In genomic region chr2:209734805-209735204, GRCh38 we compare ENCODE assay signal across 21 cellular contexts. TPM values are rescaled to one million over a fixed set of nuclear protein-coding genes. Genes with fewer than 3 reads are reported as not detected.
DNase-seq lines count a peak whose midpoint lies in the region; ATAC-seq, FAIRE-seq and TF ChIP-seq lines count a peak whose summit lies in the region.
"Had no signal": no experiment of that assay in that cellular context is flagged by ENCODE, and none has a peak within 500 bp of the region (broad histone marks: within the 10 kb centered on the region; RNA-seq: fewer than 3 reads in every experiment).

No MANE protein-coding gene starts in this region.

- WGBS in GM23248 (ENCODE audit: low coverage in 1 of 2, low lambda C conversion rate in 2 of 2, missing lambda C conversion rate in 2 of 2), 2 experiments: 30 to 34% methylated on average over 3 of the region's 3 CpGs

- no peaks in the 10 kb centered on the region for H3K79me2 ChIP-seq in GM23248 (ENCODE audit: insufficient read depth)

- DNase-seq in GM23248 (peak; percentile 7), HT1080 (ENCODE audit: low read depth) (peak; percentile 2), RWPE2 (ENCODE audit: low spot score) (no peak), bronchial epithelial cell (ENCODE audit: low read depth) (peak; percentile 18), A172 (ENCODE audit: low spot score) (no peak), CD14-positive monocyte (ENCODE audit: low spot score) (no peak)
- no peak for DNase-seq in stimulated activated CD4-positive, alpha-beta T cell treated with anti-CD3 and anti-CD28 coated beads, Interleukin-15, amount 100 ng/mL, for 24 hours
- DNase-seq: 8988T; C1 segment of cervical spinal cord; Caco-2; CD4-positive, CD25-positive, alpha-beta regulatory T cell; CD8-positive, alpha-beta T cell; DMS153; DND-41; GOT3; H7; HCEC 1CT had no signal

- H3K4me1 ChIP-seq in GM23248 (ENCODE audit: insufficient read depth) (no peaks in the 10 kb centered on the region), RWPE2 (ENCODE audit: insufficient read depth, poor library complexity, severe bottlenecking) (no peaks in the 10 kb centered on the region)
- H3K4me1 ChIP-seq: Caco-2 had no signal

- H3K36me3 Mint-ChIP-seq in CD14-positive monocyte: no peaks in the 10 kb centered on the region
- H3K36me3 Mint-ChIP-seq: CD4-positive, CD25-positive, alpha-beta regulatory T cell; CD8-positive, alpha-beta T cell had no signal

- no peak overlapping the region for H3K27ac ChIP-seq in GM23248
- H3K27ac ChIP-seq in RWPE2 (ENCODE audit: poor library complexity, severe bottlenecking): no peak overlapping the region

- H3K4me3 Mint-ChIP-seq in CD14-positive monocyte: no peak overlapping the region
- H3K4me3 Mint-ChIP-seq: CD4-positive, CD25-positive, alpha-beta regulatory T cell; CD8-positive, alpha-beta T cell had no signal

- peaks cover 0 to 4% (median 0%) of the 10 kb centered on the region in 7 donors for H3K9me3 Mint-ChIP-seq in CD14-positive monocyte
- H3K9me3 Mint-ChIP-seq: CD4-positive, CD25-positive, alpha-beta regulatory T cell; CD8-positive, alpha-beta T cell had no signal

- no peaks in the 10 kb centered on the region for H4K20me1 ChIP-seq in GM23248 (ENCODE audit: insufficient read depth)

- no peaks in the 10 kb centered on the region for H3K27me3 ChIP-seq in GM23248 (replicated peaks; ENCODE audit: insufficient read depth)
- H3K27me3 ChIP-seq in RWPE2 (ENCODE audit: insufficient read depth, poor library complexity, severe bottlenecking): no peaks in the 10 kb centered on the region
- H3K27me3 ChIP-seq in bronchial epithelial cell (ENCODE audit: control insufficient read depth, insufficient read depth, low read length): no peaks in the 10 kb centered on the region

- H2AFZ ChIP-seq in GM23248: no peak overlapping the region

- intact Hi-C loops in CD14-positive monocyte (cut with micrococcal nuclease): no loop called here

- no peaks in the 10 kb centered on the region for H3K4me1 Mint-ChIP-seq in CD14-positive monocyte
- H3K4me1 Mint-ChIP-seq: CD4-positive, CD25-positive, alpha-beta regulatory T cell had no signal

- H3K27ac Mint-ChIP-seq in CD14-positive monocyte: no peak overlapping the region
- H3K27ac Mint-ChIP-seq: CD4-positive, CD25-positive, alpha-beta regulatory T cell; CD8-positive, alpha-beta T cell had no signal

- H3K9me3 ChIP-seq in GM23248 (ENCODE audit: low read depth) (no peaks in the 10 kb centered on the region), RWPE2 (ENCODE audit: severe bottlenecking) (no peaks in the 10 kb centered on the region)
- H3K9me3 ChIP-seq: Caco-2 had no signal

- no peak overlapping the region for H3K4me3 ChIP-seq in GM23248
- H3K4me3 ChIP-seq in RWPE2 (ENCODE audit: severe bottlenecking): no peak overlapping the region
- no peak overlapping the region for H3K4me3 ChIP-seq in bronchial epithelial cell (ENCODE audit: low read depth, low read length)

- H3K4me2 ChIP-seq in GM23248 (ENCODE audit: unreplicated experiment): no peak overlapping the region

- no peak overlapping the region for H3K9ac ChIP-seq in GM23248

- in situ Hi-C loops in GM23248 (cut with MboI): no loop called here

- TF ChIP-seq CTCF in RWPE2 (IDR thresholded peaks at IDR 0.05; ENCODE audit: poor library complexity, severe bottlenecking): no peak
- no peak for TF ChIP-seq CTCF in bronchial epithelial cell (IDR thresholded peaks at IDR 0.05; ENCODE audit: insufficient read depth, low read length, severe bottlenecking)
- TF ChIP-seq CTCF in CD14-positive monocyte (IDR thresholded peaks at IDR 0.05): no peak

- no peaks in the 10 kb centered on the region for H3K9me2 ChIP-seq in GM23248 (ENCODE audit: insufficient read depth)

- no peak for FAIRE-seq in bronchial epithelial cell (lab: Jason Lieb, UNC)
- FAIRE-seq: G401.6, GM12892 had no signal

- peak; percentile 62; the same call in 2 of the 3 replicates for ATAC-seq in RWPE2 (ENCODE audit: low read depth)
- ATAC-seq in HG02588 (IDR thresholded peaks at IDR 0.05; ENCODE audit: unreplicated experiment): no peak
- ATAC-seq: CD8-positive, alpha-beta T cell had no signal

- H3K27me3 Mint-ChIP-seq in CD14-positive monocyte (ENCODE audit: low read depth in 3 of 3): peaks cover 0 to 2% (median 0%) of the 10 kb centered on the region in 3 donors
- H3K27me3 Mint-ChIP-seq: CD4-positive, CD25-positive, alpha-beta regulatory T cell had no signal

- H3K36me3 ChIP-seq in GM23248 (ENCODE audit: low read depth): no peaks in the 10 kb centered on the region
- no peaks in the 10 kb centered on the region for H3K36me3 ChIP-seq in RWPE2 (ENCODE audit: low read depth)
- H3K36me3 ChIP-seq in bronchial epithelial cell (ENCODE audit: control insufficient read depth, insufficient read depth, low read length): no peaks in the 10 kb centered on the region

- H3F3A ChIP-seq in GM23248 (ENCODE audit: insufficient read depth): no peaks in the 10 kb centered on the region

RNA-seq across cellular contexts. Expression of gene UNC80, which starts 36.8 kb away (rescaled TPM):
- total RNA-seq in GM23248 (2014; rRNA removed; shearing (Covaris generic)): not detected in 2 replicates
- polyA plus RNA-seq in GM23248 (2016; fragmentation: Nextera tagmentation; extraction: Ambion mirVana): not detected in 2 replicates
- total RNA-seq in HT1080 (2014; rRNA removed; shearing (Covaris generic)): 0.20 and 0.79 TPM in 2 replicates
- polyA plus RNA-seq in HT1080 (2015; cell fraction: cytosol; rRNA removed): 0.14 and 0.15 TPM in 2 replicates
- 0.18 and 0.42 TPM in 2 replicates for polyA plus RNA-seq in HT1080 (2015; cell fraction: nucleus; rRNA removed)
- under 0.01 TPM in 1 of 2 replicates, not detected in the other for total RNA-seq in bronchial epithelial cell
- total RNA-seq in A172 (2014; rRNA removed; shearing (Covaris generic)): 0.02 TPM in 1 of 2 replicates, not detected in the other
- polyA plus RNA-seq in CD14-positive monocyte: not detected
- total RNA-seq: Caco-2; CD4-positive, CD25-positive, alpha-beta regulatory T cell; CD8-positive, alpha-beta T cell had no signal
- polyA plus RNA-seq: BJ; CD4-positive, CD25-positive, alpha-beta regulatory T cell had no signal

Comparison
In these comparisons a context has a peak if more than half of its experiments do, and no peak if none do; other contexts are left out.
1. DNase-seq: peak in GM23248 (single experiment), HT1080 (single experiment) and bronchial epithelial cell (single experiment); none in RWPE2 (single experiment), A172 (single experiment), CD14-positive monocyte (single experiment) and stimulated activated CD4-positive, alpha-beta T cell treated with anti-CD3 and anti-CD28 coated beads, Interleukin-15, amount 100 ng/mL, for 24 hours (single experiment).